In genomic region chr10:128050117-128050516, GRCh38 we compare ENCODE assay signal across 20 cellular contexts.
DNase-seq lines count a peak whose midpoint lies in the region; ATAC-seq and TF ChIP-seq lines count a peak whose summit lies in the region.
"Had no signal": no experiment of that assay in that cellular context is flagged by ENCODE, and none has a peak within 500 bp of the region (broad histone marks: within the 10 kb centered on the region; RNA-seq: fewer than 3 reads in every experiment).

No MANE protein-coding gene starts in this region.

- no peaks in the 10 kb centered on the region for H3K27me3 ChIP-seq in spleen (replicated peaks in 1 of 7)
- H3K27me3 ChIP-seq: body of pancreas had no signal

- POLR2A ChIA-PET in RWPE1 (lab: Yijun Ruan, JAX; ENCODE audit: low non-redundant PET), result interaction anchor here (1.3 kb wide), 1 partner anchor 14 kb away, joined by 5 read pairs; no protein-coding TSS in a partner anchor

- H3K36me3 ChIP-seq in spleen, result peaks cover 0 to 81% (median 31%) of the 10 kb centered on the region in 6 donors

- no peak for TF ChIP-seq POLR2A in spleen (IDR thresholded peaks at IDR 0.05)

- TF ChIP-seq CTCF in RWPE1 (conservative IDR thresholded peaks at IDR 0.05; ENCODE audit: low read depth), result no peak
- TF ChIP-seq CTCF in spleen (IDR thresholded peaks at IDR 0.05 in 8 of 11, conservative IDR thresholded peaks at IDR 0.05 in 3 of 11), result no peak

- DNase-seq in T-helper 1 cell (no peak), RWPE1 (ENCODE audit: low spot score) (no peak), spleen (peak; percentile 11)
- DNase-seq in effector memory CD8-positive, alpha-beta T cell, result no peak
- DNase-seq: effector CD4-positive, alpha-beta T cell; foreskin fibroblast; NCI-H1048; NCI-H2171; NCI-H774; nucleus accumbens; stimulated activated naive CD4-positive, alpha-beta T cell had no signal

- intact Hi-C loops in spleen (cut with DNase I; ENCODE audit: low total_unique reads), result no loop called here

- peak overlapping the region in 4 of 8 donors; percentile 49 to 74 (median 54) for H3K4me3 ChIP-seq in spleen
- H3K4me3 ChIP-seq: body of pancreas had no signal

- peaks cover 40% of the 10 kb centered on the region for H3K4me1 Mint-ChIP-seq in T-helper 1 cell treated with Interleukin-12 subunit alpha and Interleukin-12 subunit beta and Interleukin-4 antibody, amounts not matched to agents 30 μg/mL and 1 μg/mL, for 36 hours (ENCODE audit: low read depth)
- peaks cover 54 to 59% of the 10 kb centered on the region in 2 donors for H3K4me1 Mint-ChIP-seq in effector memory CD8-positive, alpha-beta T cell (ENCODE audit: low read depth in 2 of 2)

- no peak for ATAC-seq in effector memory CD8-positive, alpha-beta T cell (replicated peaks)
- ATAC-seq in GM18870 (IDR thresholded peaks at IDR 0.05; ENCODE audit: unreplicated experiment) (no peak), esophagus mucosa (no peak), GM21423 (IDR thresholded peaks at IDR 0.05; ENCODE audit: unreplicated experiment) (no peak)
- ATAC-seq: activated CD4-positive, CD25-positive, alpha-beta regulatory T cell treated with anti-CD3 and anti-CD28 coated beads, Interleukin-2, amount 50 U/mL, for 24 hours; body of pancreas had no signal

- no peaks in the 10 kb centered on the region for H3K9me3 Mint-ChIP-seq in T-helper 1 cell treated with Interleukin-12 subunit alpha and Interleukin-12 subunit beta and Interleukin-4 antibody, amounts not matched to agents 30 μg/mL and 1 μg/mL, for 36 hours
- no peaks in the 10 kb centered on the region for H3K9me3 Mint-ChIP-seq in effector memory CD8-positive, alpha-beta T cell
- H3K9me3 Mint-ChIP-seq: activated T-helper 2 cell treated with anti-CD3 and anti-CD28 coated beads, Interferon-gamma antibody, Interleukin-2, Interleukin-4, amounts not matched to agents 10 μg/mL and 5 μg/mL and 100 μg/mL, durations not matched to agents 14 hours and 24 hours and 36 hours; IgD-negative memory B cell had no signal

- H3K4me1 ChIP-seq in spleen, result peaks cover 21 to 99% (median 74%) of the 10 kb centered on the region in 6 donors
- H3K4me1 ChIP-seq: body of pancreas had no signal

- peak overlapping the region; percentile 7 for H3K4me3 Mint-ChIP-seq in T-helper 1 cell treated with Interleukin-12 subunit alpha and Interleukin-12 subunit beta and Interleukin-4 antibody, amounts not matched to agents 30 μg/mL and 1 μg/mL, for 36 hours
- H3K4me3 Mint-ChIP-seq in effector memory CD8-positive, alpha-beta T cell, result peak overlapping the region; percentile 78 to 87

- WGBS in spleen, 5 donors, result 60 to 89% (median 82%) methylated on average over 1 of the region's 1 CpG

- CTCF ChIA-PET in RWPE1 (lab: Yijun Ruan, JAX), result interaction anchor here (0.6 kb wide), 1 partner anchor 39 kb away, joined by 3 read pairs; no protein-coding TSS in a partner anchor

- H3K27me3 Mint-ChIP-seq in T-helper 1 cell treated with Interleukin-12 subunit alpha and Interleukin-12 subunit beta and Interleukin-4 antibody, amounts not matched to agents 30 μg/mL and 1 μg/mL, for 36 hours (ENCODE audit: low read depth), result no peaks in the 10 kb centered on the region
- H3K27me3 Mint-ChIP-seq in effector memory CD8-positive, alpha-beta T cell, result no peaks in the 10 kb centered on the region
- H3K27me3 Mint-ChIP-seq: IgD-negative memory B cell had no signal

- H3K27ac Mint-ChIP-seq in T-helper 1 cell treated with Interleukin-12 subunit alpha and Interleukin-12 subunit beta and Interleukin-4 antibody, amounts not matched to agents 30 μg/mL and 1 μg/mL, for 36 hours, result no peak overlapping the region
- H3K27ac Mint-ChIP-seq in effector memory CD8-positive, alpha-beta T cell, result peak overlapping the region; percentile 99

- H3K36me3 Mint-ChIP-seq in T-helper 1 cell treated with Interleukin-12 subunit alpha and Interleukin-12 subunit beta and Interleukin-4 antibody, amounts not matched to agents 30 μg/mL and 1 μg/mL, for 36 hours (ENCODE audit: low read depth), result peaks cover 44% of the 10 kb centered on the region
- H3K36me3 Mint-ChIP-seq in effector memory CD8-positive, alpha-beta T cell (ENCODE audit: insufficient read depth), result peaks cover 67% of the 10 kb centered on the region
- H3K36me3 Mint-ChIP-seq: IgD-negative memory B cell had no signal

- no peaks in the 10 kb centered on the region for H3K9me3 ChIP-seq in spleen
- H3K9me3 ChIP-seq: body of pancreas had no signal

- H3K27ac ChIP-seq in RWPE1, result peak overlapping the region; percentile 95; the same call in 1 of the 2 replicates
- H3K27ac ChIP-seq in spleen, result peak overlapping the region in 7 of 8 donors; percentile 78 to 96 (median 91)
- H3K27ac ChIP-seq: 22Rv1 had no signal
